In genomic region chr12:71576546-71576945, GRCh38 we compare ENCODE assay signal across 16 cellular contexts.
"Had no signal": no experiment of that assay in that cellular context is flagged by ENCODE, and none has a peak within 500 bp of the region (broad histone marks: within the 10 kb centered on the region; RNA-seq: fewer than 3 reads in every experiment).

No MANE protein-coding gene starts in this region.

- H3K27me3 ChIP-seq: gastrocnemius medialis, heart right ventricle, ovary, testis, upper lobe of right lung had no signal

- H3K9me3 ChIP-seq: gastrocnemius medialis, heart right ventricle, ovary, testis, upper lobe of right lung had no signal

- H3K4me1 ChIP-seq: gastrocnemius medialis, heart right ventricle, testis, upper lobe of right lung had no signal

- ATAC-seq: gastrocnemius medialis; heart right ventricle; left lobe of liver; natural killer cell; stimulated activated naive CD8-positive, alpha-beta T cell treated with anti-CD3 and anti-CD28 coated beads, Interleukin-15, amount 100 ng/mL, for 72 hours; upper lobe of right lung had no signal

- H3K36me3 ChIP-seq: heart right ventricle, ovary, upper lobe of right lung had no signal

- H3K4me3 ChIP-seq: gastrocnemius medialis, heart right ventricle, ovary, testis, upper lobe of right lung had no signal

- DNase-seq: activated CD4-positive, alpha-beta T cell treated with anti-CD3 and anti-CD28 coated beads for 48 hours; activated CD8-positive, alpha-beta memory T cell treated with anti-CD3 and anti-CD28 coated beads for 24 hours; activated naive CD4-positive, alpha-beta T cell treated with anti-CD3 and anti-CD28 coated beads for 36 hours; cortex of kidney; effector CD8-positive, alpha-beta T cell; gastrocnemius medialis; heart right ventricle; natural killer cell; ovary; retina; stimulated activated CD4-positive, alpha-beta T cell treated with anti-CD3 and anti-CD28 coated beads, Interleukin-4, amount 100 ng/mL, for 4 hours; stimulated activated naive CD8-positive, alpha-beta T cell treated with anti-CD3 and anti-CD28 coated beads, Interleukin-15, amount 100 ng/mL, for 72 hours; T1000; testis; upper lobe of right lung had no signal

- H3K27ac ChIP-seq: gastrocnemius medialis, heart right ventricle, ovary, testis, upper lobe of right lung had no signal
